ENCODE assay signal across 8 cellular contexts in the genomic region with DNA sequence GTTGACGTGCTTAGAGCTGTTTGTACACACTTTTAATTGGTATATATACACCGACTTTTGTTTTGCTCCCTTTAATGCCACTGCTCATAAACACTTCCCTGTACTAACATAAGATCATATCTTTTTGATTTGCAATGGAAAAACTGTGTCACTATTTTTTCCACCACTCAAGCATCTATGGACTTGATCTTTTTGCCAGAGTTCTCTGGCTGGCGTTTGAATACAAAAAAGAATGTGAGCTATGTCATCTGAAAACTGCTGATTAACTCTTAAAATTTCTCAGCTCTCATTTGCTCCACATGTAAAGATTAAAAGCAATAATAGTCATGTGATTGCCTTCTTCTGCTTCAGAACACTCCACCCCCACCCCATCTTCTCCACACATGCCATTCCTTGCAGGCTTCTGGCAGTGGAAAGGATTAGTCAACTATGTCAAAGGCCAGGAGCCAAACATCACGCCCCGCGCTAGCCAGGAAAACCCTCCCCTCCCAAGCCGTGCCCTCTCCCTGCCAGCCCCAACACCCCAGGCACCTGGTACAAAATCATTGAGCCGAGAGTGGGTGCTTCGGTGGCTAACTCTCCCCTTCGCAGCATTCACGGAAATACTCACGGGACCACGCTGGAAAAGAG.
DNase-seq lines count a peak whose midpoint lies in the region; ATAC-seq, FAIRE-seq and TF ChIP-seq lines count a peak whose summit lies in the region.

No MANE protein-coding gene starts in this region.

- H3K4me3 ChIP-seq in skeletal muscle satellite cell (ENCODE audit: low read length): peak overlapping the region; percentile 45
- no peak overlapping the region for H3K4me3 ChIP-seq in Karpas-422 (ENCODE audit: low read length)

- no peak for FAIRE-seq in H54 (lab: Jason Lieb, UNC)

- CTCF ChIA-PET in activated B cell treated with CpG ODN at 0.5 μM for 24 hours (lab: Charles Lee): no interaction called here

- H2AFZ ChIP-seq in Karpas-422 (ENCODE audit: low read length): no peak overlapping the region

- no peaks in the 10 kb centered on the region for H3K36me3 Mint-ChIP-seq in activated B cell treated with CpG ODN at 0.5 μM for 24 hours (ENCODE audit: low read depth)

- H3K27me3 ChIP-seq in skeletal muscle satellite cell (ENCODE audit: control insufficient read depth, insufficient read depth, low read length): no peaks in the 10 kb centered on the region
- no peaks in the 10 kb centered on the region for H3K27me3 ChIP-seq in Karpas-422 (ENCODE audit: low read length)

- H3K9me3 Mint-ChIP-seq in activated B cell treated with CpG ODN at 0.5 μM for 24 hours: no peaks in the 10 kb centered on the region

- peak; percentile 70 for DNase-seq in H54 (ENCODE audit: insufficient read length, low spot score)
- DNase-seq in activated B cell treated with CpG ODN at 0.5 μM for 24 hours: peak; percentile 14
- peak; percentile 77 for DNase-seq in Right ventricle myocardium inferior (ENCODE audit: missing footprints)
- no peak for DNase-seq in NK-92 (lab: John Stamatoyannopoulos, UW; ENCODE audit: unreplicated experiment)
- DNase-seq in Karpas-422: no peak
- DNase-seq in NCI-H2107 treated with DMSO at 0.1 percent for 48 hours (lab: John Stamatoyannopoulos, UW; ENCODE audit: unreplicated experiment): no peak

- peaks cover 31% of the 10 kb centered on the region for H3K4me1 ChIP-seq in skeletal muscle satellite cell (ENCODE audit: control insufficient read depth, insufficient read depth, low read length)
- peaks cover 9% of the 10 kb centered on the region for H3K4me1 ChIP-seq in Karpas-422 (ENCODE audit: low read length)

- H4K20me1 ChIP-seq in Karpas-422 (ENCODE audit: insufficient read depth, low read depth, low read length): 0 out of 2 replicates have a peak, but pooled peaks cover 3% of the 10 kb centered on the region

- H3K4me1 Mint-ChIP-seq in activated B cell treated with CpG ODN at 0.5 μM for 24 hours: peaks cover 37% of the 10 kb centered on the region

- no peaks in the 10 kb centered on the region for H3K9me2 ChIP-seq in Karpas-422 (replicated peaks; ENCODE audit: insufficient read depth, low read length)

- peak overlapping the region; percentile 52 for H3K27ac Mint-ChIP-seq in activated B cell treated with CpG ODN at 0.5 μM for 24 hours

- no peak overlapping the region for H3K27ac ChIP-seq in Karpas-422 (ENCODE audit: low read length)

- H3K36me3 ChIP-seq in skeletal muscle satellite cell (ENCODE audit: insufficient read depth, low read length) (no peaks in the 10 kb centered on the region), Karpas-422 (ENCODE audit: insufficient read depth, low read length) (no peaks in the 10 kb centered on the region)

- TF ChIP-seq CTCF in activated B cell treated with CpG ODN at 0.5 μM for 24 hours (IDR thresholded peaks at IDR 0.05): no peak

- POLR2A ChIA-PET in activated B cell treated with CpG ODN at 0.5 μM for 24 hours (lab: Charles Lee): interaction anchor here (0.7 to 1.4 kb wide), 5 partner anchors 9 to 68 kb away, joined by 3 to 4 read pairs (median 3); no protein-coding TSS in a partner anchor

- H3K9ac ChIP-seq in skeletal muscle satellite cell (ENCODE audit: low read depth, low read length): peak overlapping the region; percentile 4
- H3K9ac ChIP-seq in Karpas-422 (ENCODE audit: low read length): no peak overlapping the region

- TF ChIP-seq POLR2A in H54 (IDR thresholded peaks at IDR 0.05; ENCODE audit: low read depth, low read length): no peak

- no peaks in the 10 kb centered on the region for H3K79me2 ChIP-seq in Karpas-422 (ENCODE audit: low read length)

- intact Hi-C loops in activated B cell treated with CpG ODN at 0.5 μM for 24 hours (cut with micrococcal nuclease) (loop anchor here (2.0 to 5.0 kb wide), 3 partner anchors 35 to 125 kb away; partner anchors contain the start of gene MEF2A), Right ventricle myocardium inferior (cut with DNase I) (loop anchor here (5.0 kb wide), 1 partner anchor 185 kb away; no protein-coding TSS in a partner anchor)

- peak overlapping the region; percentile 75 for H3K4me2 ChIP-seq in skeletal muscle satellite cell (ENCODE audit: low read length)
- H3K4me2 ChIP-seq in Karpas-422 (ENCODE audit: low read depth, low read length, poor library complexity, severe bottlenecking): no peak overlapping the region

- no peaks in the 10 kb centered on the region for H3K27me3 Mint-ChIP-seq in activated B cell treated with CpG ODN at 0.5 μM for 24 hours

- ATAC-seq in activated B cell treated with CpG ODN at 0.5 μM for 24 hours (ENCODE audit: low read depth) (peak; percentile 64), Right ventricle myocardium inferior (peak; percentile 89), HG02840 (IDR thresholded peaks at IDR 0.05; ENCODE audit: low FRiP score, unreplicated experiment) (no peak)

- H3K9me3 ChIP-seq in skeletal muscle satellite cell (replicated peaks; ENCODE audit: low read length) (no peaks in the 10 kb centered on the region), Karpas-422 (ENCODE audit: low read length) (no peaks in the 10 kb centered on the region)

- H3K4me3 Mint-ChIP-seq in activated B cell treated with CpG ODN at 0.5 μM for 24 hours: peak overlapping the region; percentile 53

Comparison
In these comparisons a context has a peak if more than half of its experiments do, and no peak if none do; other contexts are left out.
1. DNase-seq: peak in H54 (single experiment), activated B cell treated with CpG ODN at 0.5 μM for 24 hours (single experiment) and Right ventricle myocardium inferior (single experiment); none in NK-92 (single experiment), Karpas-422 (single experiment) and NCI-H2107 treated with DMSO at 0.1 percent for 48 hours (single experiment).